In genomic region chr22:40276877-40277823, GRCh38 we compare ENCODE assay signal across 8 cellular contexts.
DNase-seq lines count a peak whose midpoint lies in the region; ATAC-seq and TF ChIP-seq lines count a peak whose summit lies in the region.

No MANE protein-coding gene starts in this region.

- no peak overlapping the region for H3K56ac ChIP-seq in mesendoderm (ENCODE audit: low read length)

- H3K36me3 Mint-ChIP-seq in activated B cell treated with CpG ODN at 0.5 μM for 24 hours (ENCODE audit: low read depth): peaks cover 81% of the 10 kb centered on the region

- H3K27ac ChIP-seq in foreskin keratinocyte: peak overlapping the region; percentile 22
- no peak overlapping the region for H3K27ac ChIP-seq in mesendoderm (ENCODE audit: low read depth, low read length)

- H4K8ac ChIP-seq in mesendoderm (ENCODE audit: low read depth, low read length): no peak overlapping the region

- ATAC-seq in activated B cell treated with CpG ODN at 0.5 μM for 24 hours (ENCODE audit: low read depth) (no peak), foreskin keratinocyte (no peak), GM19463 (IDR thresholded peaks at IDR 0.05; ENCODE audit: unreplicated experiment) (no peak)

- peak overlapping the region; percentile 62 for H3K4me3 ChIP-seq in skeletal muscle satellite cell (ENCODE audit: low read length)
- no peak overlapping the region for H3K4me3 ChIP-seq in mesendoderm (ENCODE audit: low read length)

- peaks cover 39% of the 10 kb centered on the region for H3K36me3 ChIP-seq in skeletal muscle satellite cell (ENCODE audit: insufficient read depth, low read length)
- no peaks in the 10 kb centered on the region for H3K36me3 ChIP-seq in mesendoderm (ENCODE audit: control insufficient read depth, insufficient read depth, low read length)

- peak overlapping the region; percentile 78 for H3K4me2 ChIP-seq in skeletal muscle satellite cell (ENCODE audit: low read length)
- no peak overlapping the region for H3K4me2 ChIP-seq in mesendoderm (ENCODE audit: low read length)

- H2BK120ac ChIP-seq in mesendoderm (ENCODE audit: low read depth, low read length): no peak overlapping the region

- no peak overlapping the region for H2AK5ac ChIP-seq in mesendoderm (ENCODE audit: low read length)

- H3K27ac Mint-ChIP-seq in activated B cell treated with CpG ODN at 0.5 μM for 24 hours: peak overlapping the region; percentile 81

- H3K4me3 Mint-ChIP-seq in activated B cell treated with CpG ODN at 0.5 μM for 24 hours: peak overlapping the region; percentile 67

- no peaks in the 10 kb centered on the region for H3K9me3 Mint-ChIP-seq in activated B cell treated with CpG ODN at 0.5 μM for 24 hours

- POLR2A ChIA-PET in activated B cell treated with CpG ODN at 0.5 μM for 24 hours (lab: Charles Lee): interaction anchor here (0.6 to 1.6 kb wide), 4 partner anchors 68 to 233 kb away, joined by 3 to 8 read pairs (median 6); partner anchors contain the start of gene TNRC6B

- H2BK5ac ChIP-seq in mesendoderm (ENCODE audit: low read length): no peak overlapping the region

- TF ChIP-seq CTCF in activated B cell treated with CpG ODN at 0.5 μM for 24 hours (IDR thresholded peaks at IDR 0.05) (no peak), foreskin keratinocyte (conservative IDR thresholded peaks at IDR 0.05) (no peak)

- no peaks in the 10 kb centered on the region for H3K79me1 ChIP-seq in mesendoderm (ENCODE audit: low read length)

- H4K5ac ChIP-seq in mesendoderm (ENCODE audit: low read length): no peak overlapping the region

- no peaks in the 10 kb centered on the region for H3K9me3 ChIP-seq in skeletal muscle satellite cell (replicated peaks; ENCODE audit: low read length)

- peak; percentile 6 for DNase-seq in GM04504 (ENCODE audit: low read depth)
- no peak for DNase-seq in activated B cell treated with CpG ODN at 0.5 μM for 24 hours
- no peak for DNase-seq in foreskin keratinocyte
- no peak for DNase-seq in SHP77 (lab: John Stamatoyannopoulos, UW)
- DNase-seq in T1000 (lab: John Stamatoyannopoulos, UW): no peak
- no peak for DNase-seq in mesendoderm

- no peak overlapping the region for H3K4ac ChIP-seq in mesendoderm (ENCODE audit: low read depth, low read length)

- H3K79me2 ChIP-seq in mesendoderm (ENCODE audit: control insufficient read depth, insufficient read depth, low read length): no peaks in the 10 kb centered on the region

- no peaks in the 10 kb centered on the region for H3K27me3 ChIP-seq in foreskin keratinocyte
- no peaks in the 10 kb centered on the region for H3K27me3 ChIP-seq in skeletal muscle satellite cell (ENCODE audit: control insufficient read depth, insufficient read depth, low read length)
- no peaks in the 10 kb centered on the region for H3K27me3 ChIP-seq in mesendoderm (ENCODE audit: insufficient read depth, low read length, poor library complexity)

- H3K9ac ChIP-seq in skeletal muscle satellite cell (ENCODE audit: low read depth, low read length): peak overlapping the region; percentile 87
- H3K9ac ChIP-seq in mesendoderm (ENCODE audit: low read length): no peak overlapping the region

- WGBS in mesendoderm (ENCODE audit: extremely low coverage, insufficient coverage, low lambda C conversion rate): no CpG with 5 or more reads among the region's 10 CpGs

- CTCF ChIA-PET in activated B cell treated with CpG ODN at 0.5 μM for 24 hours (lab: Charles Lee): no interaction called here

- H3K4me1 ChIP-seq in foreskin keratinocyte (peaks cover 17% of the 10 kb centered on the region), skeletal muscle satellite cell (ENCODE audit: control insufficient read depth, insufficient read depth, low read length) (peaks cover 17% of the 10 kb centered on the region), mesendoderm (ENCODE audit: control insufficient read depth, low read depth, low read length) (no peaks in the 10 kb centered on the region)

- no peak overlapping the region for H3K23ac ChIP-seq in mesendoderm (ENCODE audit: low read length)

- H3K27me3 Mint-ChIP-seq in activated B cell treated with CpG ODN at 0.5 μM for 24 hours: no peaks in the 10 kb centered on the region

- H3K4me1 Mint-ChIP-seq in activated B cell treated with CpG ODN at 0.5 μM for 24 hours: peaks cover 9% of the 10 kb centered on the region

- intact Hi-C loops in activated B cell treated with CpG ODN at 0.5 μM for 24 hours (cut with micrococcal nuclease): loop anchor here (5.0 to 10.0 kb wide), 2 partner anchors 100 to 232 kb away; partner anchors contain the start of gene TNRC6B

- no peak overlapping the region for H2BK15ac ChIP-seq in mesendoderm (replicated peaks; ENCODE audit: low read depth)

- no peak overlapping the region for H3K18ac ChIP-seq in mesendoderm (ENCODE audit: low read length)
